2 cellular contexts compared by ENCODE assay signal in genomic region chr11:48111941-48112340, GRCh38.
TF ChIP-seq lines count a peak whose summit lies in the region.

No MANE protein-coding gene starts in this region.

TF ChIP-seq in H1, 55 proteins besides CTCF, POLR2A, EP300 and RAD21:
- TF ChIP-seq TCF12 (IDR thresholded peaks at IDR 0.05; ENCODE audit: low read depth, low read length) (no peak), RXRA (IDR thresholded peaks at IDR 0.05; ENCODE audit: insufficient read depth, low read depth, low read length) (no peak), SP1 (IDR thresholded peaks at IDR 0.05; ENCODE audit: low read depth, low read length) (no peak)
TF ChIP-seq in H1: peak in this region for 0.

TF ChIP-seq in WTC11, 78 proteins besides CTCF, POLR2A, EP300 and RAD21:
- TF ChIP-seq SP1 (CRISPR knock-in tag; conservative IDR thresholded peaks at IDR 0.05) (no peak), JUN (CRISPR knock-in tag; IDR thresholded peaks at IDR 0.05) (no peak), JAZF1 (CRISPR knock-in tag; IDR thresholded peaks at IDR 0.05) (no peak), TEAD1 (CRISPR knock-in tag; IDR thresholded peaks at IDR 0.05) (no peak), E2F1 (CRISPR knock-in tag; IDR thresholded peaks at IDR 0.05) (no peak), NFYB (CRISPR knock-in tag; conservative IDR thresholded peaks at IDR 0.05; ENCODE audit: low read depth) (no peak), ZNF423 (CRISPR knock-in tag; IDR thresholded peaks at IDR 0.05) (no peak), ZNF396 (CRISPR knock-in tag; IDR thresholded peaks at IDR 0.05; ENCODE audit: borderline replicate concordance) (no peak), SMAD3 (CRISPR knock-in tag; IDR thresholded peaks at IDR 0.05; ENCODE audit: borderline replicate concordance) (no peak), RORB (CRISPR knock-in tag; IDR thresholded peaks at IDR 0.05) (no peak), CBFB (CRISPR knock-in tag; IDR thresholded peaks at IDR 0.05; ENCODE audit: low read depth) (no peak), IRF1 (CRISPR knock-in tag; IDR thresholded peaks at IDR 0.05) (no peak), ZNF121 (CRISPR knock-in tag; IDR thresholded peaks at IDR 0.05) (no peak)
- TF ChIP-seq, protein P1, sequence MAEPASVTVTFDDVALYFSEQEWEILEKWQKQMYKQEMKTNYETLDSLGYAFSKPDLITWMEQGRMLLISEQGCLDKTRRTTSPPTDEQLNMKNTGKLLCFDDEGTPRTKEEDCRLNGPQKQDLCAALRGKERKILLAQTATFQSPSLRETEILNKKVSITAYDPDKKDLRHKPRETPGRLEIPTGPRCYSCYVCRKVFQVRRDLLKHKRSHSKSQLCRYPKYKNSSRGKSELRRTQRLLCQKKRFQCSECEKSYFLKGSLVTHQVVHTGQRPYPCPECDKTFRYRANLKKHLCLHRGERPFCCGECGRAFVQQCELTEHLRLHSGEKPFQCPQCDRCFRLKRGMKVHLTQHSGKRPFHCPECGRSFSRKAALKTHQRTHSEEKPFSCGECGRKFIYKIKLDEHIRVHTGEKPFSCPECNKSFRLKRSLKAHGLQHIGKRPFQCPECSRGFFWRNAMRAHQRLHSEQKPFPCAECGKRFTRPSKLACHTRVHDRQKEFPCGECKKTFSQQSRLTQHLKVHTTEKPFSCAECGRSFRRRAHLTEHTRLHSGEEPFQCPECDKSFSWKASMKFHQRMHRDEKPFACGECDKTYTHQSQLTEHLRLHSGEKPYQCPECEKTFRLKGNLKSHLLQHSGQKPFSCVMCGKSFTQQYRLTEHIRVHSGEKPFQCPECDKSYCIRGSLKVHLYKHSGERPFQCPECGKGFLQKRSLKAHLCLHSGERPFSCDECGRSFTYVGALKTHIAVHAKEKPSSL (CRISPR knock-in tag; conservative IDR thresholded peaks at IDR 0.05): no peak
- TF ChIP-seq, protein P2, sequence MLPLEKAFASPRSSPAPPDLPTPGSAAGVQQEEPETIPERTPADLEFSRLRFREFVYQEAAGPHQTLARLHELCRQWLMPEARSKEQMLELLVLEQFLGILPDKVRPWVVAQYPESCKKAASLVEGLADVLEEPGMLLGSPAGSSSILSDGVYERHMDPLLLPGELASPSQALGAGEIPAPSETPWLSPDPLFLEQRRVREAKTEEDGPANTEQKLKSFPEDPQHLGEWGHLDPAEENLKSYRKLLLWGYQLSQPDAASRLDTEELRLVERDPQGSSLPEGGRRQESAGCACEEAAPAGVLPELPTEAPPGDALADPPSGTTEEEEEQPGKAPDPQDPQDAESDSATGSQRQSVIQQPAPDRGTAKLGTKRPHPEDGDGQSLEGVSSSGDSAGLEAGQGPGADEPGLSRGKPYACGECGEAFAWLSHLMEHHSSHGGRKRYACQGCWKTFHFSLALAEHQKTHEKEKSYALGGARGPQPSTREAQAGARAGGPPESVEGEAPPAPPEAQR (CRISPR knock-in tag; IDR thresholded peaks at IDR 0.05): no peak
- TF ChIP-seq, protein P3, sequence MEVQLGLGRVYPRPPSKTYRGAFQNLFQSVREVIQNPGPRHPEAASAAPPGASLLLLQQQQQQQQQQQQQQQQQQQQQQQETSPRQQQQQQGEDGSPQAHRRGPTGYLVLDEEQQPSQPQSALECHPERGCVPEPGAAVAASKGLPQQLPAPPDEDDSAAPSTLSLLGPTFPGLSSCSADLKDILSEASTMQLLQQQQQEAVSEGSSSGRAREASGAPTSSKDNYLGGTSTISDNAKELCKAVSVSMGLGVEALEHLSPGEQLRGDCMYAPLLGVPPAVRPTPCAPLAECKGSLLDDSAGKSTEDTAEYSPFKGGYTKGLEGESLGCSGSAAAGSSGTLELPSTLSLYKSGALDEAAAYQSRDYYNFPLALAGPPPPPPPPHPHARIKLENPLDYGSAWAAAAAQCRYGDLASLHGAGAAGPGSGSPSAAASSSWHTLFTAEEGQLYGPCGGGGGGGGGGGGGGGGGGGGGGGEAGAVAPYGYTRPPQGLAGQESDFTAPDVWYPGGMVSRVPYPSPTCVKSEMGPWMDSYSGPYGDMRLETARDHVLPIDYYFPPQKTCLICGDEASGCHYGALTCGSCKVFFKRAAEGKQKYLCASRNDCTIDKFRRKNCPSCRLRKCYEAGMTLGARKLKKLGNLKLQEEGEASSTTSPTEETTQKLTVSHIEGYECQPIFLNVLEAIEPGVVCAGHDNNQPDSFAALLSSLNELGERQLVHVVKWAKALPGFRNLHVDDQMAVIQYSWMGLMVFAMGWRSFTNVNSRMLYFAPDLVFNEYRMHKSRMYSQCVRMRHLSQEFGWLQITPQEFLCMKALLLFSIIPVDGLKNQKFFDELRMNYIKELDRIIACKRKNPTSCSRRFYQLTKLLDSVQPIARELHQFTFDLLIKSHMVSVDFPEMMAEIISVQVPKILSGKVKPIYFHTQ (CRISPR knock-in tag; IDR thresholded peaks at IDR 0.05): no peak
- TF ChIP-seq, protein P4, sequence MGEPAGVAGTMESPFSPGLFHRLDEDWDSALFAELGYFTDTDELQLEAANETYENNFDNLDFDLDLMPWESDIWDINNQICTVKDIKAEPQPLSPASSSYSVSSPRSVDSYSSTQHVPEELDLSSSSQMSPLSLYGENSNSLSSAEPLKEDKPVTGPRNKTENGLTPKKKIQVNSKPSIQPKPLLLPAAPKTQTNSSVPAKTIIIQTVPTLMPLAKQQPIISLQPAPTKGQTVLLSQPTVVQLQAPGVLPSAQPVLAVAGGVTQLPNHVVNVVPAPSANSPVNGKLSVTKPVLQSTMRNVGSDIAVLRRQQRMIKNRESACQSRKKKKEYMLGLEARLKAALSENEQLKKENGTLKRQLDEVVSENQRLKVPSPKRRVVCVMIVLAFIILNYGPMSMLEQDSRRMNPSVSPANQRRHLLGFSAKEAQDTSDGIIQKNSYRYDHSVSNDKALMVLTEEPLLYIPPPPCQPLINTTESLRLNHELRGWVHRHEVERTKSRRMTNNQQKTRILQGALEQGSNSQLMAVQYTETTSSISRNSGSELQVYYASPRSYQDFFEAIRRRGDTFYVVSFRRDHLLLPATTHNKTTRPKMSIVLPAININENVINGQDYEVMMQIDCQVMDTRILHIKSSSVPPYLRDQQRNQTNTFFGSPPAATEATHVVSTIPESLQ (CRISPR knock-in tag; IDR thresholded peaks at IDR 0.05): no peak
- TF ChIP-seq, protein P5, sequence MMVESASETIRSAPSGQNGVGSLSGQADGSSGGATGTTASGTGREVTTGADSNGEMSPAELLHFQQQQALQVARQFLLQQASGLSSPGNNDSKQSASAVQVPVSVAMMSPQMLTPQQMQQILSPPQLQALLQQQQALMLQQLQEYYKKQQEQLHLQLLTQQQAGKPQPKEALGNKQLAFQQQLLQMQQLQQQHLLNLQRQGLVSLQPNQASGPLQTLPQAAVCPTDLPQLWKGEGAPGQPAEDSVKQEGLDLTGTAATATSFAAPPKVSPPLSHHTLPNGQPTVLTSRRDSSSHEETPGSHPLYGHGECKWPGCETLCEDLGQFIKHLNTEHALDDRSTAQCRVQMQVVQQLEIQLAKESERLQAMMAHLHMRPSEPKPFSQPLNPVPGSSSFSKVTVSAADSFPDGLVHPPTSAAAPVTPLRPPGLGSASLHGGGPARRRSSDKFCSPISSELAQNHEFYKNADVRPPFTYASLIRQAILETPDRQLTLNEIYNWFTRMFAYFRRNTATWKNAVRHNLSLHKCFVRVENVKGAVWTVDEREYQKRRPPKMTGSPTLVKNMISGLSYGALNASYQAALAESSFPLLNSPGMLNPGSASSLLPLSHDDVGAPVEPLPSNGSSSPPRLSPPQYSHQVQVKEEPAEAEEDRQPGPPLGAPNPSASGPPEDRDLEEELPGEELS (CRISPR knock-in tag; IDR thresholded peaks at IDR 0.05): no peak
- TF ChIP-seq, protein P6, sequence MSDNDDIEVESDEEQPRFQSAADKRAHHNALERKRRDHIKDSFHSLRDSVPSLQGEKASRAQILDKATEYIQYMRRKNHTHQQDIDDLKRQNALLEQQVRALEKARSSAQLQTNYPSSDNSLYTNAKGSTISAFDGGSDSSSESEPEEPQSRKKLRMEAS (CRISPR knock-in tag; IDR thresholded peaks at IDR 0.05): no peak
- TF ChIP-seq, protein P7, sequence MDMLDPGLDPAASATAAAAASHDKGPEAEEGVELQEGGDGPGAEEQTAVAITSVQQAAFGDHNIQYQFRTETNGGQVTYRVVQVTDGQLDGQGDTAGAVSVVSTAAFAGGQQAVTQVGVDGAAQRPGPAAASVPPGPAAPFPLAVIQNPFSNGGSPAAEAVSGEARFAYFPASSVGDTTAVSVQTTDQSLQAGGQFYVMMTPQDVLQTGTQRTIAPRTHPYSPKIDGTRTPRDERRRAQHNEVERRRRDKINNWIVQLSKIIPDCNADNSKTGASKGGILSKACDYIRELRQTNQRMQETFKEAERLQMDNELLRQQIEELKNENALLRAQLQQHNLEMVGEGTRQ (CRISPR knock-in tag; IDR thresholded peaks at IDR 0.05): no peak
